In the genomic region with DNA sequence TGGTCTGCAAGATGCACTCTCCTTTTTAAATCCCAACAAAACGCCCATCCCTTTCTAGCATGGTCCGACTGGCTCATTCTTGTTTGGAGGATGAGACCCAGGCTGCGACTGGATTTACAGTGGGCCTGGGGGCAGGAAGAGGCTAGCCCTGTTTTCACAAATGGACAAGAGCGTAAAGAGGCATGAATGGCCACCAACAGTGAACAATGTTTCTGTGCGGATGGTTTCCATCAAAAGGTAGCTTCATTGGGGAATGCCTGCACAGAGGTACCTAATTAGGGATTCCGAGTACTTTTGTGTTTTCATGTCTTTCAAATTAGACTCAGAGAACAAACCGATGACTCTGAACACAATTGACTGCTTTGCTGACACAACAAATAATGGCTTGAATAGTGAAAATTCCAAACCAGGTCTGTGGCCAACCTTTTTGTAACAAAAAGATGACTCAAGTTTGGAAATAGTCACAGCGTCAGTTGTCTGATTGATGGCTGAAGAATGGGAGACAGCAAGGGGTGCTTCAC, we compare ENCODE assay signal across 19 cellular contexts.
DNase-seq lines count a peak whose midpoint lies in the region; ATAC-seq, FAIRE-seq and TF ChIP-seq lines count a peak whose summit lies in the region.
"Had no signal": no experiment of that assay in that cellular context is flagged by ENCODE, and none has a peak within 500 bp of the region (broad histone marks: within the 10 kb centered on the region; RNA-seq: fewer than 3 reads in every experiment).

No MANE protein-coding gene starts in this region.

- H3K36me3 ChIP-seq in HepG2 (replicated peaks in 1 of 2; ENCODE audit: control insufficient read depth in 1 of 2, insufficient read depth in 2 of 2, low read length in 2 of 2) (no peaks in the 10 kb centered on the region), right lobe of liver (no peaks in the 10 kb centered on the region), astrocyte (ENCODE audit: insufficient read depth, low read length) (no peaks in the 10 kb centered on the region)
- H3K36me3 ChIP-seq: ascending aorta had no signal

- H3K79me2 ChIP-seq in HepG2 (ENCODE audit: insufficient read depth, low read length) (no peaks in the 10 kb centered on the region), astrocyte (ENCODE audit: insufficient read depth, low read length) (no peaks in the 10 kb centered on the region)

- intact Hi-C loops in HepG2 (cut with micrococcal nuclease; ENCODE audit: unreplicated experiment) = no loop called here
- intact Hi-C loops in right lobe of liver (cut with DNase I) = no loop called here
- intact Hi-C loops in activated CD4-positive, alpha-beta memory T cell treated with anti-CD3 and anti-CD28 coated beads for 36 hours (cut with micrococcal nuclease) = no loop called here

- H3K9me3 ChIP-seq in HepG2 (ENCODE audit: low read length) = no peaks in the 10 kb centered on the region
- no peaks in the 10 kb centered on the region for H3K9me3 ChIP-seq in right lobe of liver
- no peaks in the 10 kb centered on the region for H3K9me3 ChIP-seq in astrocyte (ENCODE audit: insufficient read depth, low read depth, low read length)
- H3K9me3 ChIP-seq: ascending aorta had no signal

- DNase-seq in HepG2 (ENCODE audit: low spot score) = no peak
- no peak for DNase-seq in right lobe of liver
- DNase-seq in astrocyte (ENCODE audit: low read depth) = peak; percentile 65
- peak; percentile 31 for DNase-seq in kidney tubule cell (ENCODE audit: low spot score)
- no peak for DNase-seq in activated CD4-positive, alpha-beta memory T cell treated with anti-CD3 and anti-CD28 coated beads for 36 hours
- no peak for DNase-seq in stimulated activated CD8-positive, alpha-beta memory T cell treated with anti-CD3 and anti-CD28 coated beads, Interleukin-4, amount 100 ng/mL, for 48 hours
- DNase-seq in endothelial cell (ENCODE audit: low spot score) = no peak
- DNase-seq: activated CD4-positive, alpha-beta T cell treated with anti-CD3 and anti-CD28 coated beads for 48 hours; activated naive CD4-positive, alpha-beta T cell treated with Interleukin-2 at 50 U/mL for 16 hours; COR-L47; cortex of kidney; natural killer cell; NCI-H1417 treated with DMSO at 0.1 percent for 48 hours; NCI-H2171 treated with DMSO at 0.1 percent for 48 hours; NCI-H748 treated with DMSO at 0.1 percent for 48 hours; stimulated activated naive CD8-positive, alpha-beta T cell treated with anti-CD3 and anti-CD28 coated beads, Interleukin-15, amount 100 ng/mL, for 72 hours had no signal

- no TSS peak for BruUV-seq in HepG2 (replicated peaks; lab: Mats Ljungman, UMichigan)

- H3K27me3 ChIP-seq in HepG2 (ENCODE audit: control insufficient read depth in 1 of 2, insufficient read depth in 2 of 2, low read length in 2 of 2) (peaks cover 0 to 7% of the 10 kb centered on the region in 2 experiments; a peak in 2 of 5 replicates), right lobe of liver (no peaks in the 10 kb centered on the region), astrocyte (ENCODE audit: insufficient read depth, low read length) (no peaks in the 10 kb centered on the region)
- H3K27me3 ChIP-seq: ascending aorta had no signal

- no peak overlapping the region for H3K4me2 ChIP-seq in HepG2 (ENCODE audit: low read depth, low read length)
- peak overlapping the region; percentile 48 for H3K4me2 ChIP-seq in astrocyte (ENCODE audit: low read length)

- no peak overlapping the region for H3K9ac ChIP-seq in HepG2 (ENCODE audit: insufficient read depth, low read depth, low read length)
- peak overlapping the region; percentile 34 for H3K9ac ChIP-seq in astrocyte (ENCODE audit: low read length)

- FAIRE-seq in HepG2 (lab: Jason Lieb, UNC) (no peak), astrocyte (lab: Jason Lieb, UNC) (peak; percentile 43)

- POLR2A ChIA-PET in HepG2 (lab: Yijun Ruan, JAX) = no interaction called here
- POLR2A ChIA-PET in activated CD4-positive, alpha-beta memory T cell treated with anti-CD3 and anti-CD28 coated beads for 36 hours (lab: Charles Lee) = no interaction called here

- H2AFZ ChIP-seq in HepG2 (ENCODE audit: low read length) = no peak overlapping the region
- no peak overlapping the region for H2AFZ ChIP-seq in astrocyte (ENCODE audit: low read depth, low read length)

- H3K4me1 Mint-ChIP-seq in astrocyte (ENCODE audit: low read depth, unreplicated experiment) (peaks cover 29% of the 10 kb centered on the region), endothelial cell (ENCODE audit: unreplicated experiment) (peaks cover 18% of the 10 kb centered on the region)
- no peaks in the 10 kb centered on the region for H3K4me1 Mint-ChIP-seq in activated CD4-positive, alpha-beta memory T cell treated with anti-CD3 and anti-CD28 coated beads for 36 hours (ENCODE audit: low read depth)

- CTCF ChIA-PET in HepG2 (lab: Yijun Ruan, JAX; ENCODE audit: low intra/inter-chr PET ratio, low total read pairs) = no interaction called here
- CTCF ChIA-PET in activated CD4-positive, alpha-beta memory T cell treated with anti-CD3 and anti-CD28 coated beads for 36 hours (lab: Charles Lee) = no interaction called here

- no peak for TF ChIP-seq EP300 in HepG2 (IDR thresholded peaks at IDR 0.05; ENCODE audit: low read depth in 2 of 2, low read length in 2 of 2)
- no peak for TF ChIP-seq EP300 in HepG2 (CRISPR knock-in tag; IDR thresholded peaks at IDR 0.05; ENCODE audit: borderline replicate concordance)

- in situ Hi-C loops in HepG2 (cut with HindIII; ENCODE audit: extremely low pct_ligation_motif_present, low pct_unique_long_range_greater_than_20kb) = no loop called here

- H3K4me3 ChIP-seq in HepG2 (replicated peaks in 1 of 3; ENCODE audit: insufficient read depth in 1 of 3, low read depth in 2 of 3, low read length in 3 of 3) = no peak overlapping the region
- H3K4me3 ChIP-seq in right lobe of liver = no peak overlapping the region
- peak overlapping the region; percentile 7 for H3K4me3 ChIP-seq in astrocyte (ENCODE audit: insufficient read depth, low read depth, low read length)
- H3K4me3 ChIP-seq: ascending aorta had no signal

- H3K9me3 Mint-ChIP-seq in astrocyte (ENCODE audit: unreplicated experiment) (peaks cover 2% of the 10 kb centered on the region), endothelial cell (ENCODE audit: unreplicated experiment) (no peaks in the 10 kb centered on the region)
- no peaks in the 10 kb centered on the region for H3K9me3 Mint-ChIP-seq in activated CD4-positive, alpha-beta memory T cell treated with anti-CD3 and anti-CD28 coated beads for 36 hours
- H3K9me3 Mint-ChIP-seq: natural killer cell; stimulated activated naive CD8-positive, alpha-beta T cell treated with anti-CD3 and anti-CD28 coated beads, Interleukin-15, amount 100 ng/mL, for 72 hours had no signal

- H3K27me3 Mint-ChIP-seq in astrocyte (ENCODE audit: low read depth, unreplicated experiment) (peaks cover 8% of the 10 kb centered on the region), endothelial cell (ENCODE audit: unreplicated experiment) (peaks cover 5% of the 10 kb centered on the region)
- H3K27me3 Mint-ChIP-seq in activated CD4-positive, alpha-beta memory T cell treated with anti-CD3 and anti-CD28 coated beads for 36 hours = peaks cover 20% of the 10 kb centered on the region

- no peaks in the 10 kb centered on the region for H3K36me3 Mint-ChIP-seq in astrocyte (ENCODE audit: low read depth, unreplicated experiment)
- no peaks in the 10 kb centered on the region for H3K36me3 Mint-ChIP-seq in activated CD4-positive, alpha-beta memory T cell treated with anti-CD3 and anti-CD28 coated beads for 36 hours
- H3K36me3 Mint-ChIP-seq in endothelial cell (ENCODE audit: low read depth, unreplicated experiment) = no peaks in the 10 kb centered on the region
- H3K36me3 Mint-ChIP-seq: natural killer cell had no signal

- no peaks in the 10 kb centered on the region for H3K4me1 ChIP-seq in HepG2 (ENCODE audit: insufficient read depth, low read length)
- no peaks in the 10 kb centered on the region for H3K4me1 ChIP-seq in right lobe of liver
- H3K4me1 ChIP-seq in astrocyte (ENCODE audit: insufficient read depth, low read length) = peaks cover 34% of the 10 kb centered on the region

- TF ChIP-seq RAD21 in HepG2 (CRISPR knock-in tag; IDR thresholded peaks at IDR 0.05) = no peak

- WGBS in HepG2 (ENCODE audit: low lambda C conversion rate) = 56% methylated on average over 7 of the region's 8 CpGs
- 64% methylated on average over 5 of the region's 8 CpGs for WGBS in right lobe of liver (ENCODE audit: insufficient coverage, low coverage, low lambda C conversion rate, missing lambda C conversion rate)

- peak overlapping the region; percentile 87 for H3K27ac Mint-ChIP-seq in astrocyte (ENCODE audit: unreplicated experiment)
- H3K27ac Mint-ChIP-seq in activated CD4-positive, alpha-beta memory T cell treated with anti-CD3 and anti-CD28 coated beads for 36 hours = no peak overlapping the region
- no peak overlapping the region for H3K27ac Mint-ChIP-seq in endothelial cell (ENCODE audit: unreplicated experiment)
- H3K27ac Mint-ChIP-seq: natural killer cell; stimulated activated naive CD8-positive, alpha-beta T cell treated with anti-CD3 and anti-CD28 coated beads, Interleukin-15, amount 100 ng/mL, for 72 hours had no signal

- no peak overlapping the region for H3K4me3 Mint-ChIP-seq in astrocyte (ENCODE audit: unreplicated experiment)
- H3K4me3 Mint-ChIP-seq in activated CD4-positive, alpha-beta memory T cell treated with anti-CD3 and anti-CD28 coated beads for 36 hours = no peak overlapping the region
- no peak overlapping the region for H3K4me3 Mint-ChIP-seq in endothelial cell (ENCODE audit: unreplicated experiment)
- H3K4me3 Mint-ChIP-seq: natural killer cell; stimulated activated naive CD8-positive, alpha-beta T cell treated with anti-CD3 and anti-CD28 coated beads, Interleukin-15, amount 100 ng/mL, for 72 hours had no signal

- H3K27ac ChIP-seq in HepG2 (ENCODE audit: extremely low read length, insufficient read depth, low read length) (no peak overlapping the region), right lobe of liver (no peak overlapping the region), astrocyte (ENCODE audit: low read depth, low read length) (peak overlapping the region; percentile 18)

- ATAC-seq in HepG2 (no peak), right lobe of liver (no peak), GM21528 (IDR thresholded peaks at IDR 0.05; ENCODE audit: low FRiP score, unreplicated experiment) (no peak)
- ATAC-seq: natural killer cell; Panc1; stimulated activated naive CD8-positive, alpha-beta T cell treated with anti-CD3 and anti-CD28 coated beads, Interleukin-15, amount 100 ng/mL, for 72 hours had no signal

- H4K20me1 ChIP-seq in HepG2 (ENCODE audit: insufficient read depth, low read length) (no peaks in the 10 kb centered on the region), astrocyte (ENCODE audit: insufficient read depth, low read length) (no peaks in the 10 kb centered on the region)

- TF ChIP-seq CTCF in HepG2 (CRISPR knock-in tag; IDR thresholded peaks at IDR 0.05) = no peak
- TF ChIP-seq CTCF in right lobe of liver (IDR thresholded peaks at IDR 0.05) = no peak
- no peak for TF ChIP-seq CTCF in astrocyte (IDR thresholded peaks at IDR 0.05; ENCODE audit: insufficient read depth, low read depth, low read length)
- no peak for TF ChIP-seq CTCF in endothelial cell (IDR thresholded peaks at IDR 0.05; ENCODE audit: unreplicated experiment)

- TF ChIP-seq POLR2A in HepG2 (IDR thresholded peaks at IDR 0.05; ENCODE audit: insufficient read depth in 1 of 2, low read depth in 2 of 2, low read length in 2 of 2) (no peak), right lobe of liver (IDR thresholded peaks at IDR 0.05) (no peak)

Comparison
In these comparisons a context has a peak if more than half of its experiments do, and no peak if none do; other contexts are left out.
1. DNase-seq: peak in astrocyte (single experiment) and kidney tubule cell (single experiment); none in HepG2 (single experiment), right lobe of liver (0 of 3), activated CD4-positive, alpha-beta memory T cell treated with anti-CD3 and anti-CD28 coated beads for 36 hours (single experiment), stimulated activated CD8-positive, alpha-beta memory T cell treated with anti-CD3 and anti-CD28 coated beads, Interleukin-4, amount 100 ng/mL, for 48 hours (single experiment) and endothelial cell (single experiment).